In genomic region chr11:2136952-2137201, GRCh38 we compare ENCODE assay signal across 17 cellular contexts. TPM values are rescaled to one million over a fixed set of nuclear protein-coding genes. Genes with fewer than 3 reads are reported as not detected.
DNase-seq lines count a peak whose midpoint lies in the region; ATAC-seq and TF ChIP-seq lines count a peak whose summit lies in the region.
"Had no signal": no experiment of that assay in that cellular context is flagged by ENCODE, and none has a peak within 500 bp of the region (broad histone marks: within the 10 kb centered on the region; RNA-seq: fewer than 3 reads in every experiment).

No MANE protein-coding gene starts in this region.

- in situ Hi-C loops in mammary epithelial cell (cut with MboI; ENCODE audit: low sequenced_read_pairs in 2 of 2): no loop called here

- H2AFZ ChIP-seq in mammary epithelial cell (ENCODE audit: low read depth, low read length): no peak overlapping the region

- DNase-seq in MCF 10A (ENCODE audit: unreplicated experiment) (no peak), mammary epithelial cell (no peak), AG20443 (ENCODE audit: low spot score) (no peak)
- no peak for DNase-seq in central memory CD8-positive, alpha-beta T cell (ENCODE audit: low spot score in 2 of 2)
- no peak for DNase-seq in stimulated activated naive B cell treated with anti-CD40 and anti-IgM and Interleukin-4, amounts not matched to agents 10 μg/mL and 1 μg/mL and 100 μg/mL, for 72 hours
- no peak for DNase-seq in naive thymus-derived CD4-positive, alpha-beta T cell
- DNase-seq: activated CD8-positive, alpha-beta memory T cell treated with anti-CD3 and anti-CD28 coated beads, Interleukin-2, amount 10 ng/mL, durations not matched to agents 7 days and 5 days; activated naive CD4-positive, alpha-beta T cell treated with anti-CD3 and anti-CD28 coated beads, Interleukin-2, amount 50 U/mL, for 16 hours; immature natural killer cell had no signal

- H3K27ac Mint-ChIP-seq in MCF 10A (ENCODE audit: low read depth, unreplicated experiment): no peak overlapping the region
- no peak overlapping the region for H3K27ac Mint-ChIP-seq in central memory CD8-positive, alpha-beta T cell (ENCODE audit: low read depth)
- no peak overlapping the region for H3K27ac Mint-ChIP-seq in stimulated activated naive B cell treated with anti-CD40 and anti-IgM and Interleukin-4, amounts not matched to agents 10 μg/mL and 1 μg/mL and 100 μg/mL, for 72 hours
- peak overlapping the region in 1 of 9 donors; percentile 52 for H3K27ac Mint-ChIP-seq in naive thymus-derived CD4-positive, alpha-beta T cell
- H3K27ac Mint-ChIP-seq: activated CD8-positive, alpha-beta memory T cell treated with anti-CD3 and anti-CD28 coated beads, Interleukin-2, amount 10 ng/mL, durations not matched to agents 7 days and 5 days; immature natural killer cell had no signal

- H3K4me3 ChIP-seq in mammary epithelial cell (replicated peaks in 1 of 3; ENCODE audit: insufficient read depth in 1 of 3, low read depth in 2 of 3, low read length in 3 of 3): no peak overlapping the region
- H3K4me3 ChIP-seq in mesodermal cell (ENCODE audit: extremely low read depth, insufficient read depth, low read length, poor library complexity, severe bottlenecking): peak overlapping the region; percentile 45
- no peak overlapping the region for H3K4me3 ChIP-seq in naive thymus-derived CD4-positive, alpha-beta T cell (ENCODE audit: low read length)

- BruUV-seq in MCF 10A (replicated peaks; lab: Mats Ljungman, UMichigan): no TSS peak
- no TSS peak for BruUV-seq in mammary epithelial cell (replicated peaks; lab: Mats Ljungman, UMichigan)

- H3K4me2 ChIP-seq in mammary epithelial cell (ENCODE audit: insufficient read depth, low read depth, low read length): no peak overlapping the region
- H3K4me2 ChIP-seq: SK-N-SH had no signal

- peaks cover 5% of the 10 kb centered on the region for H3K36me3 Mint-ChIP-seq in MCF 10A (ENCODE audit: insufficient read depth, unreplicated experiment)
- peaks cover 5% of the 10 kb centered on the region for H3K36me3 Mint-ChIP-seq in central memory CD8-positive, alpha-beta T cell (ENCODE audit: insufficient read depth)
- no peaks in the 10 kb centered on the region for H3K36me3 Mint-ChIP-seq in stimulated activated naive B cell treated with anti-CD40 and anti-IgM and Interleukin-4, amounts not matched to agents 10 μg/mL and 1 μg/mL and 100 μg/mL, for 72 hours
- H3K36me3 Mint-ChIP-seq in naive thymus-derived CD4-positive, alpha-beta T cell: peaks cover 0 to 2% (median 0%) of the 10 kb centered on the region in 5 donors
- H3K36me3 Mint-ChIP-seq: activated CD8-positive, alpha-beta memory T cell treated with anti-CD3 and anti-CD28 coated beads, Interleukin-2, amount 10 ng/mL, durations not matched to agents 7 days and 5 days; immature natural killer cell had no signal

- H3K27me3 Mint-ChIP-seq in MCF 10A (ENCODE audit: insufficient read depth, unreplicated experiment): peaks cover 70% of the 10 kb centered on the region
- H3K27me3 Mint-ChIP-seq in central memory CD8-positive, alpha-beta T cell: peaks cover 78% of the 10 kb centered on the region
- peaks cover 65 to 88% of the 10 kb centered on the region in 2 donors for H3K27me3 Mint-ChIP-seq in stimulated activated naive B cell treated with anti-CD40 and anti-IgM and Interleukin-4, amounts not matched to agents 10 μg/mL and 1 μg/mL and 100 μg/mL, for 72 hours
- H3K27me3 Mint-ChIP-seq in naive thymus-derived CD4-positive, alpha-beta T cell: peaks cover 21 to 60% (median 54%) of the 10 kb centered on the region in 5 donors

- H3K79me2 ChIP-seq in mammary epithelial cell (ENCODE audit: insufficient read depth, low read length): no peaks in the 10 kb centered on the region

- POLR2A ChIA-PET in MCF 10A (lab: Yijun Ruan, JAX): no interaction called here
- POLR2A ChIA-PET in naive thymus-derived CD4-positive, alpha-beta T cell (lab: Charles Lee): no interaction called here

- H3K36me3 ChIP-seq in mammary epithelial cell (ENCODE audit: insufficient read depth, low read length) (no peaks in the 10 kb centered on the region), mesodermal cell (ENCODE audit: control insufficient read depth, insufficient read depth, low read length) (peaks cover 4% of the 10 kb centered on the region)
- H3K36me3 ChIP-seq in naive thymus-derived CD4-positive, alpha-beta T cell (ENCODE audit: control insufficient read depth in 2 of 3, insufficient read depth in 3 of 3, low read length in 3 of 3): no peaks in the 10 kb centered on the region

- peaks cover 43% of the 10 kb centered on the region for H3K27me3 ChIP-seq in mammary epithelial cell (ENCODE audit: insufficient read depth, low read length)
- H3K27me3 ChIP-seq in naive thymus-derived CD4-positive, alpha-beta T cell (ENCODE audit: control insufficient read depth in 2 of 2, insufficient read depth in 2 of 2, low read length in 2 of 2): peaks cover 0 to 4% of the 10 kb centered on the region in 2 donors

- H3K27ac ChIP-seq in mammary epithelial cell (ENCODE audit: insufficient read depth, low read depth, low read length) (no peak overlapping the region), mesodermal cell (ENCODE audit: low read depth, low read length, severe bottlenecking) (no peak overlapping the region)
- H3K27ac ChIP-seq in naive thymus-derived CD4-positive, alpha-beta T cell (ENCODE audit: low read depth, low read length): no peak overlapping the region

- H3K9me3 Mint-ChIP-seq in MCF 10A (ENCODE audit: unreplicated experiment): no peaks in the 10 kb centered on the region
- H3K9me3 Mint-ChIP-seq in central memory CD8-positive, alpha-beta T cell: no peaks in the 10 kb centered on the region
- H3K9me3 Mint-ChIP-seq in stimulated activated naive B cell treated with anti-CD40 and anti-IgM and Interleukin-4, amounts not matched to agents 10 μg/mL and 1 μg/mL and 100 μg/mL, for 72 hours: peaks cover 0 to under 1% of the 10 kb centered on the region in 2 donors
- H3K9me3 Mint-ChIP-seq in naive thymus-derived CD4-positive, alpha-beta T cell: peaks cover 0 to 3% (median 0%) of the 10 kb centered on the region in 11 donors

- no peaks in the 10 kb centered on the region for H3K4me1 Mint-ChIP-seq in MCF 10A (ENCODE audit: insufficient read depth, unreplicated experiment)
- H3K4me1 Mint-ChIP-seq in central memory CD8-positive, alpha-beta T cell: no peaks in the 10 kb centered on the region
- H3K4me1 Mint-ChIP-seq in stimulated activated naive B cell treated with anti-CD40 and anti-IgM and Interleukin-4, amounts not matched to agents 10 μg/mL and 1 μg/mL and 100 μg/mL, for 72 hours: peaks cover 22 to 30% of the 10 kb centered on the region in 2 donors
- H3K4me1 Mint-ChIP-seq in naive thymus-derived CD4-positive, alpha-beta T cell: peaks cover 0 to 16% (median 3%) of the 10 kb centered on the region in 7 donors

- H3K9me3 ChIP-seq in mammary epithelial cell (replicated peaks; ENCODE audit: insufficient read depth, low read length) (no peaks in the 10 kb centered on the region), mesodermal cell (ENCODE audit: control insufficient read depth, low read length) (no peaks in the 10 kb centered on the region)
- no peaks in the 10 kb centered on the region for H3K9me3 ChIP-seq in naive thymus-derived CD4-positive, alpha-beta T cell (ENCODE audit: control insufficient read depth in 2 of 3, low read length in 3 of 3)
- H3K9me3 ChIP-seq: SK-N-SH had no signal

- peak overlapping the region; percentile 29 for H3K4me3 Mint-ChIP-seq in MCF 10A (ENCODE audit: unreplicated experiment)
- peak overlapping the region; percentile 75 for H3K4me3 Mint-ChIP-seq in central memory CD8-positive, alpha-beta T cell
- peak overlapping the region; percentile 3 to 36 for H3K4me3 Mint-ChIP-seq in stimulated activated naive B cell treated with anti-CD40 and anti-IgM and Interleukin-4, amounts not matched to agents 10 μg/mL and 1 μg/mL and 100 μg/mL, for 72 hours
- H3K4me3 Mint-ChIP-seq in naive thymus-derived CD4-positive, alpha-beta T cell: peak overlapping the region in 1 of 10 donors; percentile 85
- H3K4me3 Mint-ChIP-seq: activated CD8-positive, alpha-beta memory T cell treated with anti-CD3 and anti-CD28 coated beads, Interleukin-2, amount 10 ng/mL, durations not matched to agents 7 days and 5 days had no signal

- 80% methylated on average over 1 of the region's 8 CpGs for WGBS in mammary epithelial cell (ENCODE audit: low coverage, missing lambda C conversion rate)
- WGBS in mesodermal cell (ENCODE audit: insufficient coverage in 2 of 2), 2 experiments: 13 to 33% methylated on average over 1 to 3 of the region's 8 CpGs

- dilution Hi-C loops in mammary epithelial cell (cut with HindIII; ENCODE audit: low sequenced_read_pairs): no loop called here

- ATAC-seq in central memory CD8-positive, alpha-beta T cell (replicated peaks; ENCODE audit: extremely low read depth, poor library complexity, severe bottlenecking): no peak
- no peak for ATAC-seq in stimulated activated naive B cell treated with anti-CD40 and anti-IgM and Interleukin-4, amounts not matched to agents 10 μg/mL and 1 μg/mL and 100 μg/mL, for 72 hours (replicated peaks)
- ATAC-seq in GM19455 (IDR thresholded peaks at IDR 0.05; ENCODE audit: unreplicated experiment): no peak
- ATAC-seq in naive thymus-derived CD4-positive, alpha-beta T cell: no peak
- ATAC-seq: activated CD8-positive, alpha-beta memory T cell treated with anti-CD3 and anti-CD28 coated beads, Interleukin-2, amount 10 ng/mL, durations not matched to agents 7 days and 5 days had no signal

- peaks cover 4% of the 10 kb centered on the region for H3K4me1 ChIP-seq in mammary epithelial cell (ENCODE audit: insufficient read depth, low read length)
- peaks cover 5% of the 10 kb centered on the region for H3K4me1 ChIP-seq in mesodermal cell (ENCODE audit: control insufficient read depth, insufficient read depth, low read length, poor library complexity, severe bottlenecking)
- H3K4me1 ChIP-seq in naive thymus-derived CD4-positive, alpha-beta T cell (ENCODE audit: control insufficient read depth in 2 of 2, insufficient read depth in 2 of 2, low read length in 2 of 2): no peaks in the 10 kb centered on the region

- CTCF ChIA-PET in MCF 10A (lab: Yijun Ruan, JAX): no interaction called here
- CTCF ChIA-PET in mammary epithelial cell (lab: Charles Lee; ENCODE audit: low non-redundant PET): no interaction called here
- CTCF ChIA-PET in naive thymus-derived CD4-positive, alpha-beta T cell (lab: Charles Lee): no interaction called here

- no peak overlapping the region for H3K9ac ChIP-seq in mammary epithelial cell (ENCODE audit: insufficient read depth, low read length)
- H3K9ac ChIP-seq: SK-N-SH had no signal

- H4K20me1 ChIP-seq in mammary epithelial cell (ENCODE audit: insufficient read depth, low read length): peaks cover 6% of the 10 kb centered on the region

- no peak for TF ChIP-seq CTCF in MCF 10A (IDR thresholded peaks at IDR 0.05; ENCODE audit: unreplicated experiment)
- no peak for TF ChIP-seq CTCF in mammary epithelial cell (conservative IDR thresholded peaks at IDR 0.05 in 1 of 2, IDR thresholded peaks at IDR 0.05 in 1 of 2; ENCODE audit: extremely low read depth in 1 of 2, insufficient read depth in 1 of 2, low read depth in 1 of 2, low read length in 2 of 2)

- intact Hi-C loops in MCF 10A (cut with micrococcal nuclease): no loop called here
- intact Hi-C loops in mammary epithelial cell (cut with micrococcal nuclease): no loop called here
- intact Hi-C loops in naive thymus-derived CD4-positive, alpha-beta T cell (cut with micrococcal nuclease): no loop called here

RNA-seq across cellular contexts. Expression of gene IGF2, which starts 2.3 kb away (rescaled TPM):
- total RNA-seq in MCF 10A (2022) (0.29 and 0.35 TPM in 2 replicates), mammary epithelial cell (under 1 TPM in 1 of 2 donors, not detected in 1; under 0.01 TPM)
- polyA plus RNA-seq in mammary epithelial cell: 0.01 TPM
- polyA minus RNA-seq in mammary epithelial cell: not detected
- polyA plus RNA-seq in mesodermal cell (2013, experiment 1 of 2): 516 TPM
- polyA plus RNA-seq in mesodermal cell (2013, experiment 2 of 2): 616 TPM
- total RNA-seq in naive thymus-derived CD4-positive, alpha-beta T cell: under 1 TPM in 1 of 5 experiments, not detected in 4; 0.36 TPM
- not detected for polyA plus RNA-seq in naive thymus-derived CD4-positive, alpha-beta T cell
- polyA plus RNA-seq: immature natural killer cell had no signal

RNA-seq across cellular contexts. Expression of gene INS, which starts 24.1 kb away (rescaled TPM):
- total RNA-seq in MCF 10A (2022): not detected in 2 replicates
- total RNA-seq in mammary epithelial cell: not detected
- polyA plus RNA-seq in mammary epithelial cell: not detected
- not detected for polyA minus RNA-seq in mammary epithelial cell
- polyA plus RNA-seq in mesodermal cell (2013, experiment 1 of 2): not detected
- polyA plus RNA-seq in mesodermal cell (2013, experiment 2 of 2): not detected
- not detected for total RNA-seq in naive thymus-derived CD4-positive, alpha-beta T cell
- not detected for polyA plus RNA-seq in naive thymus-derived CD4-positive, alpha-beta T cell
- total RNA-seq: A172; activated CD8-positive, alpha-beta memory T cell treated with anti-CD3 and anti-CD28 coated beads, Interleukin-2, amount 10 ng/mL, durations not matched to agents 7 days and 5 days; Calu3; fibroblast of lung; HT1080; subcutaneous adipose tissue had no signal
- polyA plus RNA-seq: fibroblast of lung, immature natural killer cell, SK-N-SH had no signal

RNA-seq across cellular contexts. Expression of gene TH, which starts 34.7 kb away (rescaled TPM):
- total RNA-seq in MCF 10A (2022) (0.20 and 1.1 TPM in 2 replicates), mammary epithelial cell (under 1 TPM in 1 of 2 donors, not detected in 1; 0.61 TPM)
- polyA plus RNA-seq in mammary epithelial cell: 0.16 TPM
- polyA minus RNA-seq in mammary epithelial cell: not detected
- polyA plus RNA-seq in mesodermal cell (2013, experiment 1 of 2): 0.81 TPM
- 0.51 TPM for polyA plus RNA-seq in mesodermal cell (2013, experiment 2 of 2)
- total RNA-seq in naive thymus-derived CD4-positive, alpha-beta T cell: not detected
- polyA plus RNA-seq in naive thymus-derived CD4-positive, alpha-beta T cell: not detected
- total RNA-seq: activated CD8-positive, alpha-beta memory T cell treated with anti-CD3 and anti-CD28 coated beads, Interleukin-2, amount 10 ng/mL, durations not matched to agents 7 days and 5 days; Calu3; HT1080; subcutaneous adipose tissue had no signal
- polyA plus RNA-seq: fibroblast of lung, immature natural killer cell, SK-N-SH had no signal
